In genomic region chr11:8593935-8594909, GRCh38 we compare ENCODE assay signal across 1 cellular context.
TF ChIP-seq lines count a peak whose summit lies in the region.

Gene STK33 (minus strand): TSS chr11:8594228. CDS start chr11:8474905, 119,323 bp downstream.

TF ChIP-seq in HepG2, 621 proteins besides CTCF, POLR2A, EP300 and RAD21 (continued from another document and continues in another):
- TF ChIP-seq, protein P1, sequence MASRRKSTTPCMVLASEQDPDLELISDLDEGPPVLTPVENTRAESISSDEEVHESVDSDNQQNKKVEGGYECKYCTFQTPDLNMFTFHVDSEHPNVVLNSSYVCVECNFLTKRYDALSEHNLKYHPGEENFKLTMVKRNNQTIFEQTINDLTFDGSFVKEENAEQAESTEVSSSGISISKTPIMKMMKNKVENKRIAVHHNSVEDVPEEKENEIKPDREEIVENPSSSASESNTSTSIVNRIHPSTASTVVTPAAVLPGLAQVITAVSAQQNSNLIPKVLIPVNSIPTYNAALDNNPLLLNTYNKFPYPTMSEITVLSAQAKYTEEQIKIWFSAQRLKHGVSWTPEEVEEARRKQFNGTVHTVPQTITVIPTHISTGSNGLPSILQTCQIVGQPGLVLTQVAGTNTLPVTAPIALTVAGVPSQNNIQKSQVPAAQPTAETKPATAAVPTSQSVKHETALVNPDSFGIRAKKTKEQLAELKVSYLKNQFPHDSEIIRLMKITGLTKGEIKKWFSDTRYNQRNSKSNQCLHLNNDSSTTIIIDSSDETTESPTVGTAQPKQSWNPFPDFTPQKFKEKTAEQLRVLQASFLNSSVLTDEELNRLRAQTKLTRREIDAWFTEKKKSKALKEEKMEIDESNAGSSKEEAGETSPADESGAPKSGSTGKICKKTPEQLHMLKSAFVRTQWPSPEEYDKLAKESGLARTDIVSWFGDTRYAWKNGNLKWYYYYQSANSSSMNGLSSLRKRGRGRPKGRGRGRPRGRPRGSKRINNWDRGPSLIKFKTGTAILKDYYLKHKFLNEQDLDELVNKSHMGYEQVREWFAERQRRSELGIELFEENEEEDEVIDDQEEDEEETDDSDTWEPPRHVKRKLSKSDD (CRISPR knock-in tag; IDR thresholded peaks at IDR 0.05; ENCODE audit: low read depth) = peak; percentile 23; the same call in 1 of the 2 replicates
- TF ChIP-seq ARNTL (CRISPR knock-in tag; IDR thresholded peaks at IDR 0.05) (peak; percentile 54; the same call in 1 of the 2 replicates), EHMT2 (IDR thresholded peaks at IDR 0.05; ENCODE audit: borderline replicate concordance, low read depth, low read length) (no peak), ARID3A (IDR thresholded peaks at IDR 0.05; ENCODE audit: low read depth, low read length) (no peak), ZSCAN29 (CRISPR knock-in tag; conservative IDR thresholded peaks at IDR 0.05) (no peak; the same call in 1 of the 2 replicates), ZBTB38 (CRISPR knock-in tag; IDR thresholded peaks at IDR 0.05) (peak; percentile 34; the same call in 1 of the 2 replicates), RBM39 (IDR thresholded peaks at IDR 0.05; ENCODE audit: low read depth, low read length, poor library complexity, severe bottlenecking) (no peak), ETV6 (CRISPR knock-in tag; conservative IDR thresholded peaks at IDR 0.05) (peak; percentile 29; the same call in 1 of the 2 replicates), ASH2L (IDR thresholded peaks at IDR 0.05; ENCODE audit: insufficient read length, low read depth, low read length) (peak; percentile 52), HNRNPH1 (optimal IDR thresholded peaks at IDR 0.05; ENCODE audit: low read depth, low read length) (no peak), ZNF224 (CRISPR knock-in tag; IDR thresholded peaks at IDR 0.05) (no peak), HIVEP1 (CRISPR knock-in tag; IDR thresholded peaks at IDR 0.05) (no peak), ZNF772 (CRISPR knock-in tag; IDR thresholded peaks at IDR 0.05) (no peak), TAF1 (CRISPR knock-in tag; IDR thresholded peaks at IDR 0.05) (peak; percentile 68), BHLHE40 (IDR thresholded peaks at IDR 0.05; ENCODE audit: low read length) (0 out of 2 replicates have a peak, but pooled peaks have one; percentile 25), SALL1 (CRISPR knock-in tag; IDR thresholded peaks at IDR 0.05) (peak; percentile 51), HNF4A (CRISPR knock-in tag; IDR thresholded peaks at IDR 0.05) (peak; percentile 13; the same call in 1 of the 2 replicates), ZNF17 (CRISPR knock-in tag; IDR thresholded peaks at IDR 0.05) (0 out of 2 replicates have a peak, but pooled peaks have one; percentile 70), UBTF (CRISPR knock-in tag; IDR thresholded peaks at IDR 0.05) (peak; percentile 49; the same call in 1 of the 2 replicates), ZBTB7B (CRISPR knock-in tag; IDR thresholded peaks at IDR 0.05) (peak; percentile 75), MYC (CRISPR knock-in tag; IDR thresholded peaks at IDR 0.05; ENCODE audit: borderline replicate concordance) (peak; percentile 87; the same call in 1 of the 2 replicates), LCORL (IDR thresholded peaks at IDR 0.05) (no peak), LCORL (CRISPR knock-in tag; IDR thresholded peaks at IDR 0.05) (0 out of 2 replicates have a peak, but pooled peaks have one; percentile 20), DMTF1 (CRISPR knock-in tag; IDR thresholded peaks at IDR 0.05) (no peak), ZFP37 (CRISPR knock-in tag; IDR thresholded peaks at IDR 0.05; ENCODE audit: borderline replicate concordance) (no peak), RFX5 (IDR thresholded peaks at IDR 0.05; ENCODE audit: low read depth, low read length) (0 out of 2 replicates have a peak, but pooled peaks have one; percentile 50), ZNF781 (CRISPR knock-in tag; IDR thresholded peaks at IDR 0.05; ENCODE audit: borderline replicate concordance, not compliant biosample characterization) (no peak), ZNF121 (CRISPR knock-in tag; IDR thresholded peaks at IDR 0.05) (0 out of 2 replicates have a peak, but pooled peaks have one; percentile 29), ZFP90 (CRISPR knock-in tag; IDR thresholded peaks at IDR 0.05; ENCODE audit: borderline replicate concordance) (peak; percentile 42; the same call in 1 of the 2 replicates), ZSCAN9 (CRISPR knock-in tag; IDR thresholded peaks at IDR 0.05; ENCODE audit: borderline replicate concordance) (peak; percentile 33; the same call in 1 of the 2 replicates), ZNF468 (CRISPR knock-in tag; IDR thresholded peaks at IDR 0.05) (no peak), NFKB2 (CRISPR knock-in tag; IDR thresholded peaks at IDR 0.05; ENCODE audit: borderline replicate concordance) (peak; percentile 74; the same call in 1 of the 2 replicates), ZNF766 (CRISPR knock-in tag; IDR thresholded peaks at IDR 0.05; ENCODE audit: borderline replicate concordance) (peak; percentile 35; the same call in 1 of the 2 replicates), SMYD3 (CRISPR knock-in tag; IDR thresholded peaks at IDR 0.05) (no peak), GATAD2A (CRISPR knock-in tag; IDR thresholded peaks at IDR 0.05) (peak; percentile 33; the same call in 1 of the 2 replicates), ZSCAN21 (CRISPR knock-in tag; IDR thresholded peaks at IDR 0.05; ENCODE audit: borderline replicate concordance) (peak; percentile 48; the same call in 1 of the 2 replicates), TOPORS (CRISPR knock-in tag; IDR thresholded peaks at IDR 0.05) (peak; percentile 49; the same call in 1 of the 2 replicates), MED1 (CRISPR knock-in tag; IDR thresholded peaks at IDR 0.05) (peak; percentile 29; the same call in 1 of the 2 replicates), NR3C1 (CRISPR knock-in tag; IDR thresholded peaks at IDR 0.05) (no peak), PHF5A (CRISPR knock-in tag; IDR thresholded peaks at IDR 0.05; ENCODE audit: low read depth, unreplicated experiment) (no peak), ZNF776 (CRISPR knock-in tag; IDR thresholded peaks at IDR 0.05) (peak; percentile 70; the same call in 1 of the 2 replicates)
- TF ChIP-seq, protein P2, sequence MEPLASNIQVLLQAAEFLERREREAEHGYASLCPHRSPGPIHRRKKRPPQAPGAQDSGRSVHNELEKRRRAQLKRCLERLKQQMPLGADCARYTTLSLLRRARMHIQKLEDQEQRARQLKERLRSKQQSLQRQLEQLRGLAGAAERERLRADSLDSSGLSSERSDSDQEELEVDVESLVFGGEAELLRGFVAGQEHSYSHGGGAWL (CRISPR knock-in tag; IDR thresholded peaks at IDR 0.05) = peak; percentile 83
- TF ChIP-seq, protein P3, sequence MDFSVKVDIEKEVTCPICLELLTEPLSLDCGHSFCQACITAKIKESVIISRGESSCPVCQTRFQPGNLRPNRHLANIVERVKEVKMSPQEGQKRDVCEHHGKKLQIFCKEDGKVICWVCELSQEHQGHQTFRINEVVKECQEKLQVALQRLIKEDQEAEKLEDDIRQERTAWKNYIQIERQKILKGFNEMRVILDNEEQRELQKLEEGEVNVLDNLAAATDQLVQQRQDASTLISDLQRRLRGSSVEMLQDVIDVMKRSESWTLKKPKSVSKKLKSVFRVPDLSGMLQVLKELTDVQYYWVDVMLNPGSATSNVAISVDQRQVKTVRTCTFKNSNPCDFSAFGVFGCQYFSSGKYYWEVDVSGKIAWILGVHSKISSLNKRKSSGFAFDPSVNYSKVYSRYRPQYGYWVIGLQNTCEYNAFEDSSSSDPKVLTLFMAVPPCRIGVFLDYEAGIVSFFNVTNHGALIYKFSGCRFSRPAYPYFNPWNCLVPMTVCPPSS (IDR thresholded peaks at IDR 0.05) = no peak
- TF ChIP-seq, protein P4, sequence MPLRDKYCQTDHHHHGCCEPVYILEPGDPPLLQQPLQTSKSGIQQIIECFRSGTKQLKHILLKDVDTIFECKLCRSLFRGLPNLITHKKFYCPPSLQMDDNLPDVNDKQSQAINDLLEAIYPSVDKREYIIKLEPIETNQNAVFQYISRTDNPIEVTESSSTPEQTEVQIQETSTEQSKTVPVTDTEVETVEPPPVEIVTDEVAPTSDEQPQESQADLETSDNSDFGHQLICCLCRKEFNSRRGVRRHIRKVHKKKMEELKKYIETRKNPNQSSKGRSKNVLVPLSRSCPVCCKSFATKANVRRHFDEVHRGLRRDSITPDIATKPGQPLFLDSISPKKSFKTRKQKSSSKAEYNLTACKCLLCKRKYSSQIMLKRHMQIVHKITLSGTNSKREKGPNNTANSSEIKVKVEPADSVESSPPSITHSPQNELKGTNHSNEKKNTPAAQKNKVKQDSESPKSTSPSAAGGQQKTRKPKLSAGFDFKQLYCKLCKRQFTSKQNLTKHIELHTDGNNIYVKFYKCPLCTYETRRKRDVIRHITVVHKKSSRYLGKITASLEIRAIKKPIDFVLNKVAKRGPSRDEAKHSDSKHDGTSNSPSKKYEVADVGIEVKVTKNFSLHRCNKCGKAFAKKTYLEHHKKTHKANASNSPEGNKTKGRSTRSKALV (CRISPR knock-in tag; IDR thresholded peaks at IDR 0.05) = 0 out of 2 replicates have a peak, but pooled peaks have one; percentile 24
- TF ChIP-seq, protein P5, sequence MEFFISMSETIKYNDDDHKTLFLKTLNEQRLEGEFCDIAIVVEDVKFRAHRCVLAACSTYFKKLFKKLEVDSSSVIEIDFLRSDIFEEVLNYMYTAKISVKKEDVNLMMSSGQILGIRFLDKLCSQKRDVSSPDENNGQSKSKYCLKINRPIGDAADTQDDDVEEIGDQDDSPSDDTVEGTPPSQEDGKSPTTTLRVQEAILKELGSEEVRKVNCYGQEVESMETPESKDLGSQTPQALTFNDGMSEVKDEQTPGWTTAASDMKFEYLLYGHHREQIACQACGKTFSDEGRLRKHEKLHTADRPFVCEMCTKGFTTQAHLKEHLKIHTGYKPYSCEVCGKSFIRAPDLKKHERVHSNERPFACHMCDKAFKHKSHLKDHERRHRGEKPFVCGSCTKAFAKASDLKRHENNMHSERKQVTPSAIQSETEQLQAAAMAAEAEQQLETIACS (CRISPR knock-in tag; IDR thresholded peaks at IDR 0.05) = 0 out of 2 replicates have a peak, but pooled peaks have one; percentile 34
- TF ChIP-seq, protein P6, sequence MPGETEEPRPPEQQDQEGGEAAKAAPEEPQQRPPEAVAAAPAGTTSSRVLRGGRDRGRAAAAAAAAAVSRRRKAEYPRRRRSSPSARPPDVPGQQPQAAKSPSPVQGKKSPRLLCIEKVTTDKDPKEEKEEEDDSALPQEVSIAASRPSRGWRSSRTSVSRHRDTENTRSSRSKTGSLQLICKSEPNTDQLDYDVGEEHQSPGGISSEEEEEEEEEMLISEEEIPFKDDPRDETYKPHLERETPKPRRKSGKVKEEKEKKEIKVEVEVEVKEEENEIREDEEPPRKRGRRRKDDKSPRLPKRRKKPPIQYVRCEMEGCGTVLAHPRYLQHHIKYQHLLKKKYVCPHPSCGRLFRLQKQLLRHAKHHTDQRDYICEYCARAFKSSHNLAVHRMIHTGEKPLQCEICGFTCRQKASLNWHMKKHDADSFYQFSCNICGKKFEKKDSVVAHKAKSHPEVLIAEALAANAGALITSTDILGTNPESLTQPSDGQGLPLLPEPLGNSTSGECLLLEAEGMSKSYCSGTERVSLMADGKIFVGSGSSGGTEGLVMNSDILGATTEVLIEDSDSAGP (CRISPR knock-in tag; IDR thresholded peaks at IDR 0.05; ENCODE audit: borderline replicate concordance) = peak; percentile 70; the same call in 1 of the 2 replicates
- TF ChIP-seq, protein P7, sequence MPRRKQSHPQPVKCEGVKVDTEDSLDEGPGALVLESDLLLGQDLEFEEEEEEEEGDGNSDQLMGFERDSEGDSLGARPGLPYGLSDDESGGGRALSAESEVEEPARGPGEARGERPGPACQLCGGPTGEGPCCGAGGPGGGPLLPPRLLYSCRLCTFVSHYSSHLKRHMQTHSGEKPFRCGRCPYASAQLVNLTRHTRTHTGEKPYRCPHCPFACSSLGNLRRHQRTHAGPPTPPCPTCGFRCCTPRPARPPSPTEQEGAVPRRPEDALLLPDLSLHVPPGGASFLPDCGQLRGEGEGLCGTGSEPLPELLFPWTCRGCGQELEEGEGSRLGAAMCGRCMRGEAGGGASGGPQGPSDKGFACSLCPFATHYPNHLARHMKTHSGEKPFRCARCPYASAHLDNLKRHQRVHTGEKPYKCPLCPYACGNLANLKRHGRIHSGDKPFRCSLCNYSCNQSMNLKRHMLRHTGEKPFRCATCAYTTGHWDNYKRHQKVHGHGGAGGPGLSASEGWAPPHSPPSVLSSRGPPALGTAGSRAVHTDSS (CRISPR knock-in tag; conservative IDR thresholded peaks at IDR 0.05) = no peak
